In the genomic region with DNA sequence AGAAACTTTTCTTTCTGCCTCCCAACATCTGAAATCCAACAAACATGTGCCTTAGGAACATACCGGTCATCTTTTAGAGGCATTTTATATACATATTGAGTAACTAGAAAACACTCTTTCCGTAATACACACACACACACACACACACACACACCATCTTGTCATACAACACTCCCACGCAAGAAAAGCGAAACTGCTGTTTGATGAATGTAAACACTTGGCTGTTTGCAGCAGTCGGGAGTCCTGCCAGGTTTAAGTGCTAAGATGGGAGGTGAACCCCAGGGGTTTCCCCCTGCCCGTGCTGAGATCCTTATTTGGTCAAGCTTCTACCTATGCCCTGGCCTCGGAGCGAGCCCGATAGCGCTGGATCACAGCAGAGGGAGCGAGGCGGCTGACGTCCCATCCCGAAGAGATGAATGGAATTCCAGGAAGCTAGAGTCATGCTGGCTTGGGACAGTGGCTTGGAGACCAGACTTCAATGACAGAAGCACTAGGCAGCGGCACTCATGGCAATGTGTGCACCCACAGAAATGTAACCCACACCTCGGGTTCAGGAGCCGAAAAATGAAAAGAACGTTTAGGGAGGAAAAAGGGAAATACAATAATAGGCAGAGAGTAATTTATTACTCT, we compare ENCODE assay signal across 1 cellular context.
A peak's percentile ranks its signal among the peaks of the same experiment; 100 is the strongest.
TF ChIP-seq lines count a peak whose summit lies in the region.

No MANE protein-coding gene starts in this region.

TF ChIP-seq in HCT116, 20 proteins besides CTCF, POLR2A, EP300 and RAD21 (continued from another document):
- TF ChIP-seq ZBTB33 (IDR thresholded peaks at IDR 0.05; ENCODE audit: extremely low read depth, insufficient replicate concordance, low read length) (no peak), EZH2 (IDR thresholded peaks at IDR 0.05) (no peak), EGR1 (IDR thresholded peaks at IDR 0.05; ENCODE audit: low read depth) (peak; percentile 68; the same call in 1 of the 2 replicates), YY1 (IDR thresholded peaks at IDR 0.05; ENCODE audit: extremely low read depth, insufficient replicate concordance, low read depth, low read length) (no peak), SP1 (IDR thresholded peaks at IDR 0.05; ENCODE audit: low read depth) (peak; percentile 26; the same call in 1 of the 2 replicates), TCF7L2 (IDR thresholded peaks at IDR 0.05; ENCODE audit: borderline replicate concordance, extremely low read depth, insufficient read depth, insufficient read length) (peak; percentile 83), CEBPB (IDR thresholded peaks at IDR 0.05; ENCODE audit: low read depth) (no peak), POLR2AphosphoS5 (IDR thresholded peaks at IDR 0.05; ENCODE audit: low read depth, low read length) (no peak)
- TF ChIP-seq, protein P1, sequence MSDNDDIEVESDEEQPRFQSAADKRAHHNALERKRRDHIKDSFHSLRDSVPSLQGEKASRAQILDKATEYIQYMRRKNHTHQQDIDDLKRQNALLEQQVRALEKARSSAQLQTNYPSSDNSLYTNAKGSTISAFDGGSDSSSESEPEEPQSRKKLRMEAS (IDR thresholded peaks at IDR 0.05): no peak
